Comparison of ENCODE assay signal across 15 cellular contexts in genomic region chr21:41403331-41403730, GRCh38. TPM values are rescaled to one million over a fixed set of nuclear protein-coding genes. Genes with fewer than 3 reads are reported as not detected.
DNase-seq lines count a peak whose midpoint lies in the region; TF ChIP-seq lines count a peak whose summit lies in the region.
"Had no signal": no experiment of that assay in that cellular context is flagged by ENCODE, and none has a peak within 500 bp of the region (broad histone marks: within the 10 kb centered on the region; RNA-seq: fewer than 3 reads in every experiment).

No MANE protein-coding gene starts in this region.

- H3K9me3 ChIP-seq in H9 (ENCODE audit: control insufficient read depth, low read depth, low read length) (no peaks in the 10 kb centered on the region), neuronal stem cell (replicated peaks in 1 of 2; ENCODE audit: control insufficient read depth in 2 of 2, insufficient read depth in 1 of 2, low read depth in 1 of 2, low read length in 2 of 2) (no peaks in the 10 kb centered on the region)
- H3K9me3 ChIP-seq: BLaER1 treated with 17β-estradiol and CSF1 and Interleukin-3, amounts not matched to agents 10 nM and 100 nM had no signal

- H3K4me3 Mint-ChIP-seq in H9: no peak overlapping the region
- H3K4me3 Mint-ChIP-seq: B cell; CD8-positive, alpha-beta T cell; GM23338; HFFc6 had no signal

- H4K5ac ChIP-seq in H9 (ENCODE audit: insufficient read length, low read depth, low read length): no peak overlapping the region

- no peaks in the 10 kb centered on the region for H4K20me1 ChIP-seq in H9 (ENCODE audit: control insufficient read depth, insufficient read depth, insufficient read length)
- H4K20me1 ChIP-seq: BLaER1 treated with 17β-estradiol and CSF1 and Interleukin-3, amounts not matched to agents 10 nM and 100 nM had no signal

- no peak overlapping the region for H3K9ac ChIP-seq in H9 (ENCODE audit: extremely low read depth, insufficient read length, low read length)
- no peak overlapping the region for H3K9ac ChIP-seq in neuronal stem cell (ENCODE audit: low read depth, low read length, poor library complexity)
- H3K9ac ChIP-seq: BLaER1 treated with 17β-estradiol and CSF1 and Interleukin-3, amounts not matched to agents 10 nM and 100 nM had no signal

- H3K4me2 ChIP-seq in H9 (ENCODE audit: insufficient read depth, insufficient read length, low read length): no peak overlapping the region
- H3K4me2 ChIP-seq in neuronal stem cell (ENCODE audit: insufficient read depth, low read length, poor library complexity, severe bottlenecking): no peak overlapping the region
- H3K4me2 ChIP-seq: BLaER1 treated with 17β-estradiol and CSF1 and Interleukin-3, amounts not matched to agents 10 nM and 100 nM; GM23338 had no signal

- no peak overlapping the region for H2AK5ac ChIP-seq in H9 (ENCODE audit: insufficient read length, low read length)
- H2AK5ac ChIP-seq in neuronal stem cell (ENCODE audit: low read depth, low read length): no peak overlapping the region

- H2BK5ac ChIP-seq in H9 (ENCODE audit: insufficient read length, low read length) (no peak overlapping the region), neuronal stem cell (ENCODE audit: low read length) (no peak overlapping the region)

- no peak overlapping the region for H2AFZ ChIP-seq in H9 (ENCODE audit: low read length)
- H2AFZ ChIP-seq in neuronal stem cell (ENCODE audit: low read length): no peak overlapping the region
- H2AFZ ChIP-seq: GM23338 had no signal

- H3K18ac ChIP-seq in H9 (ENCODE audit: insufficient read length, low read depth, low read length) (no peak overlapping the region), neuronal stem cell (ENCODE audit: low read length) (no peak overlapping the region)

- H3K4me3 ChIP-seq in coronary artery (no peak overlapping the region), neuronal stem cell (ENCODE audit: low read length in 2 of 2) (no peak overlapping the region)
- H3K4me3 ChIP-seq: BLaER1 treated with 17β-estradiol and CSF1 and Interleukin-3, amounts not matched to agents 10 nM and 100 nM; GM12878; GM23338 had no signal

- H3K23ac ChIP-seq in H9 (ENCODE audit: insufficient read length, low read depth, low read length) (no peak overlapping the region), neuronal stem cell (ENCODE audit: low read depth, low read length, poor library complexity) (no peak overlapping the region)

- peaks cover 0 to 7% (median 0%) of the 10 kb centered on the region in 3 experiments; a peak in 1 of 7 replicates for H3K36me3 Mint-ChIP-seq in H9 (ENCODE audit: insufficient read depth in 1 of 3, low read depth in 3 of 3)

- H3K36me3 ChIP-seq in neuronal stem cell (replicated peaks in 1 of 2; ENCODE audit: control insufficient read depth in 2 of 2, insufficient read depth in 2 of 2, low read length in 2 of 2): no peaks in the 10 kb centered on the region

- H2BK120ac ChIP-seq in H9 (ENCODE audit: low read depth, low read length, poor library complexity, severe bottlenecking) (no peak overlapping the region), neuronal stem cell (ENCODE audit: low read depth, low read length) (no peak overlapping the region)

- peak; percentile 35 for DNase-seq in activated CD8-positive, alpha-beta memory T cell treated with anti-CD3 and anti-CD28 coated beads for 24 hours
- DNase-seq in activated CD8-positive, alpha-beta memory T cell treated with anti-CD3 and anti-CD28 coated beads, Interleukin-2, amount 50 U/mL, for 4 hours: no peak
- DNase-seq in H9: peak; percentile 11
- DNase-seq in coronary artery (ENCODE audit: low spot score): peak; percentile 69
- no peak for DNase-seq in neuronal stem cell (ENCODE audit: low spot score)
- DNase-seq in HuH-7.5 (ENCODE audit: low spot score): no peak
- DNase-seq in T-helper 9 cell: no peak
- DNase-seq: Calu3, DMS79 treated with DMSO at 0.1 percent for 48 hours, HFFc6 had no signal

- no CpG with 5 or more reads among the region's 9 CpGs for WGBS in H9 (ENCODE audit: extremely low coverage, insufficient read length, low lambda C conversion rate)
- no CpG with 5 or more reads among the region's 9 CpGs for WGBS in neuronal stem cell (ENCODE audit: extremely low coverage in 2 of 2, insufficient read length in 2 of 2, insufficient replicate concordance in 1 of 2), 2 donors

- H3K79me2 ChIP-seq in H9 (ENCODE audit: insufficient read depth, low read length): no peaks in the 10 kb centered on the region

- TF ChIP-seq CTCF in H9 (conservative IDR thresholded peaks at IDR 0.05) (no peak), coronary artery (IDR thresholded peaks at IDR 0.05) (no peak)

- H3K14ac ChIP-seq in H9 (ENCODE audit: insufficient read depth, low read length) (no peak overlapping the region), neuronal stem cell (ENCODE audit: low read length) (peak overlapping the region; percentile 31)

- no peak overlapping the region for H3K27ac ChIP-seq in H9 (ENCODE audit: insufficient read length, low read depth, low read length)
- no peak overlapping the region for H3K27ac ChIP-seq in coronary artery
- no peak overlapping the region for H3K27ac ChIP-seq in neuronal stem cell (replicated peaks; ENCODE audit: low read length)
- H3K27ac ChIP-seq: BLaER1 treated with 17β-estradiol and CSF1 and Interleukin-3, amounts not matched to agents 10 nM and 100 nM had no signal

- H3K23me2 ChIP-seq in H9 (ENCODE audit: insufficient read length, low read depth, low read length, poor library complexity, severe bottlenecking): no peaks in the 10 kb centered on the region

- H3K27me3 ChIP-seq in H9 (ENCODE audit: insufficient read depth, low read length) (no peaks in the 10 kb centered on the region), neuronal stem cell (ENCODE audit: control insufficient read depth in 3 of 3, insufficient read depth in 3 of 3, low read depth in 1 of 3, low read length in 3 of 3) (no peaks in the 10 kb centered on the region)
- H3K27me3 ChIP-seq: BLaER1 treated with 17β-estradiol and CSF1 and Interleukin-3, amounts not matched to agents 10 nM and 100 nM had no signal

- H4K8ac ChIP-seq in H9 (replicated peaks; ENCODE audit: insufficient read length, low read depth, low read length) (no peak overlapping the region), neuronal stem cell (ENCODE audit: low read depth, low read length) (no peak overlapping the region)

- H2BK15ac ChIP-seq in H9 (ENCODE audit: low read depth, low read length): no peak overlapping the region
- H2BK15ac ChIP-seq in neuronal stem cell (ENCODE audit: low read length): no peak overlapping the region

- H3K79me1 ChIP-seq in H9 (ENCODE audit: insufficient read depth, low read depth, low read length, poor library complexity, severe bottlenecking) (no peaks in the 10 kb centered on the region), neuronal stem cell (ENCODE audit: low read depth, low read length) (peaks cover 4% of the 10 kb centered on the region)

- H3K9me3 Mint-ChIP-seq in H9: no peaks in the 10 kb centered on the region; a peak in 1 of 5 replicates
- H3K9me3 Mint-ChIP-seq: CD8-positive, alpha-beta T cell; GM23338; HFFc6 had no signal

- no peak overlapping the region for H3K27ac Mint-ChIP-seq in H9
- H3K27ac Mint-ChIP-seq: B cell; CD8-positive, alpha-beta T cell; GM23338; HFFc6 had no signal

- H3K4ac ChIP-seq in H9 (ENCODE audit: low read depth, low read length) (no peak overlapping the region), neuronal stem cell (ENCODE audit: low read length) (no peak overlapping the region)

- H3K4me1 ChIP-seq in H9 (ENCODE audit: insufficient read depth, low read length): no peaks in the 10 kb centered on the region
- no peaks in the 10 kb centered on the region for H3K4me1 ChIP-seq in neuronal stem cell (ENCODE audit: control insufficient read depth in 2 of 2, insufficient read depth in 1 of 2, low read depth in 1 of 2, low read length in 2 of 2)

- H3K27me3 Mint-ChIP-seq in H9 (ENCODE audit: low read depth): peaks cover 2% of the 10 kb centered on the region
- H3K27me3 Mint-ChIP-seq: B cell had no signal

- H2BK20ac ChIP-seq in H9 (ENCODE audit: low read depth, low read length, poor library complexity, severe bottlenecking): no peak overlapping the region

- H2BK12ac ChIP-seq in H9 (ENCODE audit: insufficient read length, low read depth, low read length): no peak overlapping the region
- no peak overlapping the region for H2BK12ac ChIP-seq in neuronal stem cell (ENCODE audit: low read length)

- H3K4me1 Mint-ChIP-seq in H9: no peaks in the 10 kb centered on the region
- H3K4me1 Mint-ChIP-seq: B cell, GM23338 had no signal

- H3T11ph ChIP-seq in H9 (ENCODE audit: low read length): no peak overlapping the region

- H4K91ac ChIP-seq in H9 (ENCODE audit: insufficient read length, low read depth, low read length) (no peak overlapping the region), neuronal stem cell (ENCODE audit: low read depth, low read length, poor library complexity) (no peak overlapping the region)

- H3K56ac ChIP-seq in H9 (ENCODE audit: insufficient read length, low read depth, low read length): no peak overlapping the region

RNA-seq across cellular contexts. Expression of gene MX1, which starts 22.7 kb away (rescaled TPM):
- 5.1 and 6.3 TPM in 2 replicates for total RNA-seq in H9 (2021)
- 0.91 TPM for polyA plus RNA-seq in neuronal stem cell (2013, experiment 1 of 2)
- 0.75 TPM for polyA plus RNA-seq in neuronal stem cell (2013, experiment 2 of 2)

RNA-seq across cellular contexts. Expression of gene MX2, which starts 41.5 kb away (rescaled TPM):
- 1.8 and 1.9 TPM in 2 replicates for total RNA-seq in H9 (2021)
- polyA plus RNA-seq in neuronal stem cell (2013, experiment 1 of 2): 3.2 TPM
- 3.5 TPM for polyA plus RNA-seq in neuronal stem cell (2013, experiment 2 of 2)

Comparison
In these comparisons a context has a peak if more than half of its experiments do, and no peak if none do; other contexts are left out.
1. DNase-seq: peak in activated CD8-positive, alpha-beta memory T cell treated with anti-CD3 and anti-CD28 coated beads for 24 hours (single experiment), H9 (single experiment) and coronary artery (single experiment); none in activated CD8-positive, alpha-beta memory T cell treated with anti-CD3 and anti-CD28 coated beads, Interleukin-2, amount 50 U/mL, for 4 hours (single experiment), neuronal stem cell (single experiment), HuH-7.5 (single experiment) and T-helper 9 cell (single experiment).